2 cellular contexts compared by ENCODE assay signal in genomic region chr3:51686512-51687215, GRCh38.
A peak's percentile ranks its signal among the peaks of the same experiment; 100 is the strongest.
TF ChIP-seq lines count a peak whose summit lies in the region.

No MANE protein-coding gene starts in this region.

TF ChIP-seq in liver, 16 proteins besides CTCF, POLR2A, EP300 and RAD21:
- TF ChIP-seq JUND (IDR thresholded peaks at IDR 0.05) (no peak), SP1 (IDR thresholded peaks at IDR 0.05) (peak; percentile 10), REST (IDR thresholded peaks at IDR 0.05) (no peak), EGR1 (IDR thresholded peaks at IDR 0.05; ENCODE audit: low read depth in 2 of 2) (no peak), HNF4A (conservative IDR thresholded peaks at IDR 0.05) (no peak), FOXA1 (IDR thresholded peaks at IDR 0.05) (no peak), RXRA (IDR thresholded peaks at IDR 0.05) (no peak)

TF ChIP-seq in HepG2, 621 proteins besides CTCF, POLR2A, EP300 and RAD21:
- TF ChIP-seq ZNF12 (CRISPR knock-in tag; IDR thresholded peaks at IDR 0.05) = no peak
- no peak for TF ChIP-seq CAMTA2 (CRISPR knock-in tag; IDR thresholded peaks at IDR 0.05; ENCODE audit: borderline replicate concordance)
- TF ChIP-seq ZNF205 (CRISPR knock-in tag; IDR thresholded peaks at IDR 0.05) = no peak
